8 cellular contexts compared by ENCODE assay signal in genomic region chr1:87328121-87329050, GRCh38.
DNase-seq lines count a peak whose midpoint lies in the region; FAIRE-seq and TF ChIP-seq lines count a peak whose summit lies in the region.

LMO4 (plus strand) TSS chr1:87328880; CDS start chr1:87332016, 3,136 bp downstream.

- H4K20me1 ChIP-seq in MM.1S (ENCODE audit: insufficient read depth, low read length), result no peaks in the 10 kb centered on the region

- no peaks in the 10 kb centered on the region for H3K9me3 Mint-ChIP-seq in nephron
- H3K9me3 Mint-ChIP-seq in stimulated activated naive CD8-positive, alpha-beta T cell treated with anti-CD3 and anti-CD28 coated beads, Interleukin-15, Interleukin-2, amounts not matched to agents 100 ng/mL and 50 ng/mL, for 24 hours, result no peaks in the 10 kb centered on the region

- peaks cover 6% of the 10 kb centered on the region for H3K27me3 Mint-ChIP-seq in nephron (ENCODE audit: low read depth)
- H3K27me3 Mint-ChIP-seq in stimulated activated naive CD8-positive, alpha-beta T cell treated with anti-CD3 and anti-CD28 coated beads, Interleukin-15, Interleukin-2, amounts not matched to agents 100 ng/mL and 50 ng/mL, for 24 hours, result no peaks in the 10 kb centered on the region

- peaks cover 51% of the 10 kb centered on the region for H3F3A ChIP-seq in MM.1S (ENCODE audit: insufficient read depth, low read length)

- H2AFZ ChIP-seq in MM.1S (ENCODE audit: low read length), result peak within 1 kb of the TSS; percentile 91

- TF ChIP-seq CTCF in MM.1S (IDR thresholded peaks at IDR 0.05; ENCODE audit: low read length), result no peak
- no peak for TF ChIP-seq CTCF in fibroblast of pulmonary artery (IDR thresholded peaks at IDR 0.05; ENCODE audit: low read length, missing control alignments)
- TF ChIP-seq CTCF in nephron (IDR thresholded peaks at IDR 0.05; ENCODE audit: unreplicated experiment in 3 of 3), result no peak

- peaks cover 36% of the 10 kb centered on the region for H3K4me1 Mint-ChIP-seq in nephron
- H3K4me1 Mint-ChIP-seq in stimulated activated naive CD8-positive, alpha-beta T cell treated with anti-CD3 and anti-CD28 coated beads, Interleukin-15, Interleukin-2, amounts not matched to agents 100 ng/mL and 50 ng/mL, for 24 hours (ENCODE audit: low read depth), result peaks cover 44% of the 10 kb centered on the region

- peak within 1 kb of the TSS; percentile 95 for H3K4me2 ChIP-seq in MM.1S (ENCODE audit: low read depth, low read length)

- H3K9me3 ChIP-seq in MM.1S (replicated peaks; ENCODE audit: insufficient read depth, low read length), result no peaks in the 10 kb centered on the region

- H3K9ac ChIP-seq in MM.1S (ENCODE audit: low read length), result peak within 1 kb of the TSS; percentile 94

- peaks cover 15% of the 10 kb centered on the region for H3K36me3 Mint-ChIP-seq in nephron (ENCODE audit: low read depth)
- peaks cover 11% of the 10 kb centered on the region for H3K36me3 Mint-ChIP-seq in stimulated activated naive CD8-positive, alpha-beta T cell treated with anti-CD3 and anti-CD28 coated beads, Interleukin-15, Interleukin-2, amounts not matched to agents 100 ng/mL and 50 ng/mL, for 24 hours (ENCODE audit: low read depth)

- H3K4me1 ChIP-seq in MM.1S (ENCODE audit: low read length), result peaks cover 12% of the 10 kb centered on the region

- H3K4me3 ChIP-seq in MM.1S (ENCODE audit: low read length) (peak within 1 kb of the TSS; percentile 87), fibroblast of pulmonary artery (replicated peaks; ENCODE audit: low read depth, low read length) (peak within 1 kb of the TSS; percentile 78)

- H3K9me2 ChIP-seq in MM.1S (replicated peaks; ENCODE audit: insufficient read depth, low read length), result no peaks in the 10 kb centered on the region

- FAIRE-seq in G401.6 (lab: Jason Lieb, UNC), result peak; percentile 63

- no peaks in the 10 kb centered on the region; the same call in 1 of the 2 replicates for H3K36me3 ChIP-seq in MM.1S (replicated peaks; ENCODE audit: insufficient read depth, low read length)

- DNase-seq in HCEC 1CT, result peak; percentile 98
- DNase-seq in MM.1S, result peak; percentile 97
- DNase-seq in SHP77 treated with DMSO at 0.1 percent for 48 hours (lab: John Stamatoyannopoulos, UW), result peak; percentile 94
- DNase-seq in activated effector memory CD4-positive, alpha-beta T cell treated with anti-CD3 and anti-CD28 coated beads, Interleukin-2, amount 50 U/mL, for 16 hours, result peak; percentile 91
- DNase-seq in fibroblast of pulmonary artery (ENCODE audit: low read depth), result peak; percentile 98

- H3K27ac Mint-ChIP-seq in nephron, result peak within 1 kb of the TSS; percentile 89 to 98 (median 96)
- peak within 1 kb of the TSS; percentile 89 for H3K27ac Mint-ChIP-seq in stimulated activated naive CD8-positive, alpha-beta T cell treated with anti-CD3 and anti-CD28 coated beads, Interleukin-15, Interleukin-2, amounts not matched to agents 100 ng/mL and 50 ng/mL, for 24 hours

- no peaks in the 10 kb centered on the region for H3K27me3 ChIP-seq in MM.1S (replicated peaks; ENCODE audit: insufficient read depth, low read length)

- peaks cover 46% of the 10 kb centered on the region for H3K79me2 ChIP-seq in MM.1S (ENCODE audit: low read length)

- peak within 1 kb of the TSS; percentile 93 to 94 (median 94) for H3K4me3 Mint-ChIP-seq in nephron
- H3K4me3 Mint-ChIP-seq in stimulated activated naive CD8-positive, alpha-beta T cell treated with anti-CD3 and anti-CD28 coated beads, Interleukin-15, Interleukin-2, amounts not matched to agents 100 ng/mL and 50 ng/mL, for 24 hours, result peak within 1 kb of the TSS; percentile 84

- peak within 1 kb of the TSS; percentile 80 for H3K27ac ChIP-seq in MM.1S (ENCODE audit: low read length)

Comparison
In these comparisons a context has a peak if more than half of its experiments do, and no peak if none do; other contexts are left out.
1. Peak in every context shown above with its lines: DNase-seq, H3K4me3 ChIP-seq and H3K27ac ChIP-seq.